8 cellular contexts compared by ENCODE assay signal in the genomic region with DNA sequence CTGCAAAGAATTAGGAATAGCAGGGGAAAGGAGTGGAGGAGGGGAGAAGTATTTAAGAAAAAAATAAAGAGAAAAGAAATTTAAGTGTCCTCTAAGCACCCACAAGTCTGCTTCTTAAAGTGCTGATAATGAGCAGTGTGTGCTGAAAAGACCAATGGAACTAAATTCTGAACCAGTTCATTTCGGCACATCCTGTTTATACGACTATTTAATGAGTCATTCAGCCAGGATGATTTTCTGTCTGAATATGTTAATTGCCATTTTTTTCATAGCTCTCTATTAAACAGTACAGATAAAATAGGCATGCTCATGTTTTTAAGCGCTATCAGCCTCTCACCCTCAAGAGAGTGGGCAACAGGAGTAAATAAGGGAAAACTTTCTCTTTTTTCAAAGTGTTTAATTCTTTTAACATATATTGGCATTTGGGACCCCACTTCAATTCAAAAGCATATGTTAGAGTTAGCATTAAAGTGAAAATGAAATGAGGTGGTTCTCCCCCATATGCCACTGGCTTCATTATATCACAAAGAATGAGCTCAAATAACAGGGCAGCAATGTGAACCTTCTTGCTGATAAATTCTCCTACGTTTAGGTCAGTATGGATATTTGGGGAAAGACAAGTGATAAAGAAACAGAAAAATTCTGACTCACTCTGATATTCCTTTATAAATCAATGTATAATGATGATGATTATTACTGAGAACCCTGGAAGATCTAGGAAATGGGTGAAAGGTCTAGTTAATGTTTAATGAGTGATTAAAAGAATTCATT.
A peak's percentile ranks its signal among the peaks of the same experiment; 100 is the strongest.
DNase-seq lines count a peak whose midpoint lies in the region; ATAC-seq and TF ChIP-seq lines count a peak whose summit lies in the region.

No MANE protein-coding gene starts in this region.

- DNase-seq in astrocyte of the cerebellum (ENCODE audit: low read depth): peak; percentile 60
- DNase-seq in right atrium auricular region (ENCODE audit: low spot score): no peak
- DNase-seq in stromal cell of bone marrow (ENCODE audit: low read depth): peak; percentile 48
- DNase-seq in stimulated activated CD4-positive, alpha-beta T cell treated with anti-CD3 and anti-CD28 coated beads, Interleukin-12 subunit alpha, Interleukin-12 subunit beta, amount 100 ng/mL, for 4 hours: no peak
- DNase-seq in DMS53 (lab: John Stamatoyannopoulos, UW): no peak
- no peak for DNase-seq in erythroblast (lab: John Stamatoyannopoulos, UW)

- TF ChIP-seq POLR2A in erythroblast (IDR thresholded peaks at IDR 0.05; ENCODE audit: low read length): no peak

- no peak for ATAC-seq in HG03460 (IDR thresholded peaks at IDR 0.05; ENCODE audit: unreplicated experiment)

- H3K4me1 ChIP-seq in HEK293 (ENCODE audit: control insufficient read depth, insufficient read depth, low read length) (peaks cover 39% of the 10 kb centered on the region), right atrium auricular region (peaks cover 0 to 25% of the 10 kb centered on the region in 2 donors)

- no peak overlapping the region for H3K27ac ChIP-seq in HEK293 (ENCODE audit: extremely low read depth, low read depth, low read length)
- H3K27ac ChIP-seq in right atrium auricular region: peak overlapping the region; percentile 61 to 62

- H3K4me3 ChIP-seq in HEK293 (ENCODE audit: low read depth, low read length) (no peak overlapping the region), astrocyte of the cerebellum (ENCODE audit: low read depth, low read length) (no peak overlapping the region), right atrium auricular region (no peak overlapping the region)

- H3K9me3 ChIP-seq in HEK293 (ENCODE audit: control insufficient read depth, insufficient read depth, low read depth, low read length) (no peaks in the 10 kb centered on the region), right atrium auricular region (no peaks in the 10 kb centered on the region)

- in situ Hi-C loops in astrocyte of the cerebellum (cut with HindIII; ENCODE audit: low sequenced_read_pairs): no loop called here

- POLR2A ChIA-PET in HEK293 (lab: Yijun Ruan, JAX): no interaction called here

- H3K36me3 ChIP-seq in HEK293 (ENCODE audit: control insufficient read depth in 2 of 2, insufficient read depth in 1 of 2, low read length in 2 of 2) (no peaks in the 10 kb centered on the region), right atrium auricular region (no peaks in the 10 kb centered on the region)

- TF ChIP-seq CTCF in HEK293 (tag by site-specific recombination; IDR thresholded peaks at IDR 0.05): no peak
- TF ChIP-seq CTCF in astrocyte of the cerebellum (IDR thresholded peaks at IDR 0.05; ENCODE audit: low read depth, low read length, missing control alignments): no peak
- no peak for TF ChIP-seq CTCF in right atrium auricular region (IDR thresholded peaks at IDR 0.05)

- CTCF ChIA-PET in HEK293 (lab: Yijun Ruan, JAX): interaction anchor here (0.5 to 0.6 kb wide), 2 partner anchors 68 to 281 kb away, joined by 3 to 4 read pairs; no protein-coding TSS in a partner anchor

- no peaks in the 10 kb centered on the region for H3K27me3 ChIP-seq in right atrium auricular region

TF ChIP-seq in HEK293, 187 proteins besides CTCF, POLR2A, EP300 and RAD21 (continues in another document):
- TF ChIP-seq, protein P1, sequence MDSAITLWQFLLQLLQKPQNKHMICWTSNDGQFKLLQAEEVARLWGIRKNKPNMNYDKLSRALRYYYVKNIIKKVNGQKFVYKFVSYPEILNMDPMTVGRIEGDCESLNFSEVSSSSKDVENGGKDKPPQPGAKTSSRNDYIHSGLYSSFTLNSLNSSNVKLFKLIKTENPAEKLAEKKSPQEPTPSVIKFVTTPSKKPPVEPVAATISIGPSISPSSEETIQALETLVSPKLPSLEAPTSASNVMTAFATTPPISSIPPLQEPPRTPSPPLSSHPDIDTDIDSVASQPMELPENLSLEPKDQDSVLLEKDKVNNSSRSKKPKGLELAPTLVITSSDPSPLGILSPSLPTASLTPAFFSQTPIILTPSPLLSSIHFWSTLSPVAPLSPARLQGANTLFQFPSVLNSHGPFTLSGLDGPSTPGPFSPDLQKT (IDR thresholded peaks at IDR 0.05; ENCODE audit: borderline replicate concordance, low read depth, low read length): no peak
- TF ChIP-seq ZNF660 (tag by site-specific recombination; IDR thresholded peaks at IDR 0.05): 0 out of 2 replicates have a peak, but pooled peaks have one; percentile 32
- no peak for TF ChIP-seq TCF7L2 (IDR thresholded peaks at IDR 0.05; ENCODE audit: borderline replicate concordance, low read depth, low read length)
- peak; percentile 6; the same call in 1 of the 2 replicates for TF ChIP-seq ZNF366 (tag by site-specific recombination; conservative IDR thresholded peaks at IDR 0.05)
- TF ChIP-seq, protein P2, sequence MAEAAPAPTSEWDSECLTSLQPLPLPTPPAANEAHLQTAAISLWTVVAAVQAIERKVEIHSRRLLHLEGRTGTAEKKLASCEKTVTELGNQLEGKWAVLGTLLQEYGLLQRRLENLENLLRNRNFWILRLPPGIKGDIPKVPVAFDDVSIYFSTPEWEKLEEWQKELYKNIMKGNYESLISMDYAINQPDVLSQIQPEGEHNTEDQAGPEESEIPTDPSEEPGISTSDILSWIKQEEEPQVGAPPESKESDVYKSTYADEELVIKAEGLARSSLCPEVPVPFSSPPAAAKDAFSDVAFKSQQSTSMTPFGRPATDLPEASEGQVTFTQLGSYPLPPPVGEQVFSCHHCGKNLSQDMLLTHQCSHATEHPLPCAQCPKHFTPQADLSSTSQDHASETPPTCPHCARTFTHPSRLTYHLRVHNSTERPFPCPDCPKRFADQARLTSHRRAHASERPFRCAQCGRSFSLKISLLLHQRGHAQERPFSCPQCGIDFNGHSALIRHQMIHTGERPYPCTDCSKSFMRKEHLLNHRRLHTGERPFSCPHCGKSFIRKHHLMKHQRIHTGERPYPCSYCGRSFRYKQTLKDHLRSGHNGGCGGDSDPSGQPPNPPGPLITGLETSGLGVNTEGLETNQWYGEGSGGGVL (tag by site-specific recombination; IDR thresholded peaks at IDR 0.05): no peak
- TF ChIP-seq, protein P3, sequence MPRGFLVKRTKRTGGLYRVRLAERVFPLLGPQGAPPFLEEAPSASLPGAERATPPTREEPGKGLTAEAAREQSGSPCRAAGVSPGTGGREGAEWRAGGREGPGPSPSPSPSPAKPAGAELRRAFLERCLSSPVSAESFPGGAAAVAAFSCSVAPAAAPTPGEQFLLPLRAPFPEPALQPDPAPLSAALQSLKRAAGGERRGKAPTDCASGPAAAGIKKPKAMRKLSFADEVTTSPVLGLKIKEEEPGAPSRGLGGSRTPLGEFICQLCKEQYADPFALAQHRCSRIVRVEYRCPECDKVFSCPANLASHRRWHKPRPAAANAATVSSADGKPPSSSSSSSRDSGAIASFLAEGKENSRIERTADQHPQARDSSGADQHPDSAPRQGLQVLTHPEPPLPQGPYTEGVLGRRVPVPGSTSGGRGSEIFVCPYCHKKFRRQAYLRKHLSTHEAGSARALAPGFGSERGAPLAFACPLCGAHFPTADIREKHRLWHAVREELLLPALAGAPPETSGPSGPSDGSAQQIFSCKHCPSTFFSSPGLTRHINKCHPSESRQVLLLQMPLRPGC (tag by site-specific recombination; IDR thresholded peaks at IDR 0.05): no peak
- no peak for TF ChIP-seq ZXDB (tag by site-specific recombination; IDR thresholded peaks at IDR 0.05)
- TF ChIP-seq GLI2 (tag by site-specific recombination; IDR thresholded peaks at IDR 0.05; ENCODE audit: borderline replicate concordance, low read depth): no peak
- no peak for TF ChIP-seq ZNF423 (tag by site-specific recombination; IDR thresholded peaks at IDR 0.05)
- TF ChIP-seq GLIS1 (tag by site-specific recombination; IDR thresholded peaks at IDR 0.05): no peak
- TF ChIP-seq, protein P4, sequence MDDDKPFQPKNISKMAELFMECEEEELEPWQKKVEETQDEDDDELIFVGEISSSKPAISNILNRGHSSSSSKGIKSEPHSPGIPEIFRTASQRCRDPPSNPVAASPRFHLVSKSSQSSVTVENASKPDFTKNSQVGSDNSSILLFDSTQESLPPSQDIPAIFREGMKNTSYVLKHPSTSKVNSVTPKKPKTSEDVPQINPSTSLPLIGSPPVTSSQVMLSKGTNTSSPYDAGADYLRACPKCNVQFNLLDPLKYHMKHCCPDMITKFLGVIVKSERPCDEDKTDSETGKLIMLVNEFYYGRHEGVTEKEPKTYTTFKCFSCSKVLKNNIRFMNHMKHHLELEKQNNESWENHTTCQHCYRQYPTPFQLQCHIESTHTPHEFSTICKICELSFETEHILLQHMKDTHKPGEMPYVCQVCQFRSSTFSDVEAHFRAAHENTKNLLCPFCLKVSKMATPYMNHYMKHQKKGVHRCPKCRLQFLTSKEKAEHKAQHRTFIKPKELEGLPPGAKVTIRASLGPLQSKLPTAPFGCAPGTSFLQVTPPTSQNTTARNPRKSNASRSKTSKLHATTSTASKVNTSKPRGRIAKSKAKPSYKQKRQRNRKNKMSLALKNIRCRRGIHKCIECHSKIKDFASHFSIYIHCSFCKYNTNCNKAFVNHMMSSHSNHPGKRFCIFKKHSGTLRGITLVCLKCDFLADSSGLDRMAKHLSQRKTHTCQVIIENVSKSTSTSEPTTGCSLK (tag by site-specific recombination; IDR thresholded peaks at IDR 0.05): no peak
- TF ChIP-seq ZNF473 (tag by site-specific recombination; IDR thresholded peaks at IDR 0.05): no peak
- TF ChIP-seq, protein P5, sequence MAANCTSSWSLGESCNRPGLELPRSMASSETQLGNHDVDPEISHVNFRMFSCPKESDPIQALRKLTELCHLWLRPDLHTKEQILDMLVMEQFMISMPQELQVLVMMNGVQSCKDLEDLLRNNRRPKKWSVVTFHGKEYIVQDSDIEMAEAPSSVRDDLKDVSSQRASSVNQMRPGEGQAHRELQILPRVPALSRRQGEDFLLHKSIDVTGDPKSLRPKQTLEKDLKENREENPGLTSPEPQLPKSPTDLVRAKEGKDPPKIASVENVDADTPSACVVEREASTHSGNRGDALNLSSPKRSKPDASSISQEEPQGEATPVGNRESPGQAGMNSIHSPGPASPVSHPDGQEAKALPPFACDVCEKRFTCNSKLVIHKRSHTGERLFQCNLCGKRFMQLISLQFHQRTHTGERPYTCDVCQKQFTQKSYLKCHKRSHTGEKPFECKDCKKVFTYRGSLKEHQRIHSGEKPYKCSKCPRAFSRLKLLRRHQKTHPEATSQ (tag by site-specific recombination; IDR thresholded peaks at IDR 0.05): no peak
- no peak for TF ChIP-seq ZNF23 (tag by site-specific recombination; IDR thresholded peaks at IDR 0.05; ENCODE audit: borderline replicate concordance)
- no peak for TF ChIP-seq ZNF394 (tag by site-specific recombination; IDR thresholded peaks at IDR 0.05; ENCODE audit: borderline replicate concordance)
- no peak for TF ChIP-seq KLF8 (tag by site-specific recombination; IDR thresholded peaks at IDR 0.05)
- TF ChIP-seq ZNF548 (tag by site-specific recombination; IDR thresholded peaks at IDR 0.05): no peak
- no peak for TF ChIP-seq ZNF701 (tag by site-specific recombination; IDR thresholded peaks at IDR 0.05)
- TF ChIP-seq ZNF138 (tag by site-specific recombination; IDR thresholded peaks at IDR 0.05; ENCODE audit: borderline replicate concordance): no peak
- TF ChIP-seq ZNF600 (tag by site-specific recombination; IDR thresholded peaks at IDR 0.05): no peak

Comparison
In these comparisons a context has a peak if more than half of its experiments do, and no peak if none do; other contexts are left out.
1. DNase-seq: peak in astrocyte of the cerebellum (single experiment) and stromal cell of bone marrow (single experiment); none in right atrium auricular region (single experiment), stimulated activated CD4-positive, alpha-beta T cell treated with anti-CD3 and anti-CD28 coated beads, Interleukin-12 subunit alpha, Interleukin-12 subunit beta, amount 100 ng/mL, for 4 hours (single experiment), DMS53 (single experiment) and erythroblast (0 of 2).